8 cellular contexts compared by ENCODE assay signal in genomic region chr19:23415561-23416191, GRCh38. TPM values are rescaled to one million over a fixed set of nuclear protein-coding genes. Genes with fewer than 3 reads are reported as not detected.
A peak's percentile ranks its signal among the peaks of the same experiment; 100 is the strongest.
DNase-seq lines count a peak whose midpoint lies in the region; ATAC-seq and TF ChIP-seq lines count a peak whose summit lies in the region.

No MANE protein-coding gene starts in this region.

- peak; percentile 39 for ATAC-seq in activated CD4-positive, alpha-beta T cell treated with anti-CD3 and anti-CD28 coated beads for 36 hours

- H3K27ac ChIP-seq in RWPE1 (peak overlapping the region; percentile 45), esophagus muscularis mucosa (replicated peaks in 1 of 4) (no peak overlapping the region), neural cell (ENCODE audit: low read length) (peak overlapping the region; percentile 8)

- H3K9me3 ChIP-seq in esophagus muscularis mucosa (no peaks in the 10 kb centered on the region), neural cell (ENCODE audit: low read length) (no peaks in the 10 kb centered on the region)

- CTCF ChIA-PET in activated CD4-positive, alpha-beta T cell treated with anti-CD3 and anti-CD28 coated beads for 36 hours (lab: Charles Lee), result interaction anchor here (0.6 to 1.2 kb wide), 4 partner anchors 20 to 27 kb away, joined by 3 to 4 read pairs (median 4); partner anchors contain the start of gene ZNF91
- CTCF ChIA-PET in RWPE1 (lab: Yijun Ruan, JAX) (interaction anchor here (0.6 kb wide), 1 partner anchor 353 kb away, joined by 3 read pairs; no protein-coding TSS in a partner anchor), GM10248 (lab: Yijun Ruan, JAX) (interaction anchor here (1.2 kb wide), 1 partner anchor 21 kb away, joined by 3 read pairs; the partner anchor contains the start of gene ZNF91)

- H3K4me1 Mint-ChIP-seq in activated CD4-positive, alpha-beta T cell treated with anti-CD3 and anti-CD28 coated beads for 36 hours, result peaks cover 5% of the 10 kb centered on the region

- TF ChIP-seq RAD21 in neural cell (conservative IDR thresholded peaks at IDR 0.05), result no peak

- peak overlapping the region; percentile 80 for H2AFZ ChIP-seq in neural cell (ENCODE audit: low read depth, low read length)

- intact Hi-C loops in activated CD4-positive, alpha-beta T cell treated with anti-CD3 and anti-CD28 coated beads for 36 hours (cut with DNase I, micrococcal nuclease), result no loop called here
- intact Hi-C loops in esophagus muscularis mucosa (cut with DNase I), result no loop called here

- H3F3A ChIP-seq in neural cell (ENCODE audit: insufficient read depth, low read length, poor library complexity, severe bottlenecking), result no peaks in the 10 kb centered on the region

- no peaks in the 10 kb centered on the region for H3K36me3 ChIP-seq in esophagus muscularis mucosa
- no peaks in the 10 kb centered on the region for H3K36me3 ChIP-seq in neural cell (ENCODE audit: insufficient read depth, low read length)

- no peak for TF ChIP-seq POLR2A in esophagus muscularis mucosa (IDR thresholded peaks at IDR 0.05; ENCODE audit: low read depth)

- H3K27me3 ChIP-seq in esophagus muscularis mucosa, result peaks cover 0 to 18% (median 0%) of the 10 kb centered on the region in 4 donors
- no peaks in the 10 kb centered on the region for H3K27me3 ChIP-seq in neural cell (ENCODE audit: insufficient read depth, low read depth, low read length)

- peaks cover 6 to 14% (median 12%) of the 10 kb centered on the region in 4 donors for H3K4me1 ChIP-seq in esophagus muscularis mucosa

- H3K27ac Mint-ChIP-seq in activated CD4-positive, alpha-beta T cell treated with anti-CD3 and anti-CD28 coated beads for 36 hours, result no peak overlapping the region

- TF ChIP-seq EP300 in esophagus muscularis mucosa (IDR thresholded peaks at IDR 0.05), result no peak
- TF ChIP-seq EP300 in neural cell (conservative IDR thresholded peaks at IDR 0.05; ENCODE audit: poor library complexity, severe bottlenecking), result no peak

- peak overlapping the region; percentile 68 for H3K9ac ChIP-seq in neural cell (ENCODE audit: low read length)

- no peaks in the 10 kb centered on the region for H3K9me2 ChIP-seq in neural cell (ENCODE audit: insufficient read depth, low read length)

- H3K36me3 Mint-ChIP-seq in activated CD4-positive, alpha-beta T cell treated with anti-CD3 and anti-CD28 coated beads for 36 hours (ENCODE audit: low read depth), result no peaks in the 10 kb centered on the region

- TF ChIP-seq CTCF in RWPE1 (conservative IDR thresholded peaks at IDR 0.05; ENCODE audit: low read depth) (no peak), esophagus muscularis mucosa (IDR thresholded peaks at IDR 0.05) (no peak), neural cell (IDR thresholded peaks at IDR 0.05; ENCODE audit: poor library complexity, severe bottlenecking) (no peak), GM10248 (IDR thresholded peaks at IDR 0.05; ENCODE audit: control extremely low read depth, extremely low read depth, low read depth, missing control alignments) (no peak)

- peak overlapping the region; percentile 84 for H3K4me2 ChIP-seq in neural cell (ENCODE audit: low read length)

- H3K4me3 ChIP-seq in esophagus muscularis mucosa, result peak overlapping the region; percentile 46 to 54 (median 48)
- peak overlapping the region; percentile 89 for H3K4me3 ChIP-seq in neural cell (ENCODE audit: low read length)

- peaks cover 2% of the 10 kb centered on the region for H3K79me2 ChIP-seq in neural cell (replicated peaks; ENCODE audit: insufficient read depth, low read length)

- peak; percentile 38 for DNase-seq in activated CD4-positive, alpha-beta T cell treated with anti-CD3 and anti-CD28 coated beads for 36 hours
- DNase-seq in activated CD4-positive, alpha-beta T cell treated with anti-CD3 and anti-CD28 coated beads, Interleukin-2, amount 50 U/mL, for 4 hours, result no peak
- peak; percentile 30 for DNase-seq in RWPE1 (ENCODE audit: low spot score)
- no peak for DNase-seq in esophagus muscularis mucosa (ENCODE audit: extremely low spot score)
- no peak for DNase-seq in NCI-H1105 treated with DMSO at 0.1 percent for 48 hours (lab: John Stamatoyannopoulos, UW)
- no peak for DNase-seq in GM10248 (ENCODE audit: extremely low spot score)
- DNase-seq in activated CD4-positive, CD25-positive, alpha-beta regulatory T cell treated with anti-CD3 and anti-CD28 coated beads, Interleukin-2, amount 50 U/mL, for 72 hours, result no peak

- H3K4me3 Mint-ChIP-seq in activated CD4-positive, alpha-beta T cell treated with anti-CD3 and anti-CD28 coated beads for 36 hours, result peak overlapping the region; percentile 62

- 3% methylated on average over 24 of the region's 33 CpGs for WGBS in esophagus muscularis mucosa

- peaks cover 19% of the 10 kb centered on the region for H3K27me3 Mint-ChIP-seq in activated CD4-positive, alpha-beta T cell treated with anti-CD3 and anti-CD28 coated beads for 36 hours

- POLR2A ChIA-PET in activated CD4-positive, alpha-beta T cell treated with anti-CD3 and anti-CD28 coated beads for 36 hours (lab: Charles Lee), result no interaction called here
- POLR2A ChIA-PET in RWPE1 (lab: Yijun Ruan, JAX; ENCODE audit: low non-redundant PET), result no interaction called here
- POLR2A ChIA-PET in GM10248 (lab: Yijun Ruan, JAX), result interaction anchor here (0.6 kb wide), 1 partner anchor 217 kb away, joined by 3 read pairs; no protein-coding TSS in a partner anchor

- H3K9me3 Mint-ChIP-seq in activated CD4-positive, alpha-beta T cell treated with anti-CD3 and anti-CD28 coated beads for 36 hours (ENCODE audit: low read depth), result no peaks in the 10 kb centered on the region

- H4K20me1 ChIP-seq in neural cell (ENCODE audit: insufficient read depth), result no peaks in the 10 kb centered on the region

TF ChIP-seq in neural cell, 6 proteins besides CTCF, POLR2A, EP300 and RAD21:
- TF ChIP-seq SMC3 (conservative IDR thresholded peaks at IDR 0.05; ENCODE audit: poor library complexity) (no peak), POLR2AphosphoS5 (IDR thresholded peaks at IDR 0.05) (no peak), MXI1 (conservative IDR thresholded peaks at IDR 0.05; ENCODE audit: poor library complexity, severe bottlenecking) (peak; percentile 82), TAF1 (IDR thresholded peaks at IDR 0.05; ENCODE audit: low read depth) (no peak), EZH2 (IDR thresholded peaks at IDR 0.05; ENCODE audit: borderline replicate concordance, insufficient read depth, low read length, poor library complexity, severe bottlenecking) (no peak)
- TF ChIP-seq, protein P1, sequence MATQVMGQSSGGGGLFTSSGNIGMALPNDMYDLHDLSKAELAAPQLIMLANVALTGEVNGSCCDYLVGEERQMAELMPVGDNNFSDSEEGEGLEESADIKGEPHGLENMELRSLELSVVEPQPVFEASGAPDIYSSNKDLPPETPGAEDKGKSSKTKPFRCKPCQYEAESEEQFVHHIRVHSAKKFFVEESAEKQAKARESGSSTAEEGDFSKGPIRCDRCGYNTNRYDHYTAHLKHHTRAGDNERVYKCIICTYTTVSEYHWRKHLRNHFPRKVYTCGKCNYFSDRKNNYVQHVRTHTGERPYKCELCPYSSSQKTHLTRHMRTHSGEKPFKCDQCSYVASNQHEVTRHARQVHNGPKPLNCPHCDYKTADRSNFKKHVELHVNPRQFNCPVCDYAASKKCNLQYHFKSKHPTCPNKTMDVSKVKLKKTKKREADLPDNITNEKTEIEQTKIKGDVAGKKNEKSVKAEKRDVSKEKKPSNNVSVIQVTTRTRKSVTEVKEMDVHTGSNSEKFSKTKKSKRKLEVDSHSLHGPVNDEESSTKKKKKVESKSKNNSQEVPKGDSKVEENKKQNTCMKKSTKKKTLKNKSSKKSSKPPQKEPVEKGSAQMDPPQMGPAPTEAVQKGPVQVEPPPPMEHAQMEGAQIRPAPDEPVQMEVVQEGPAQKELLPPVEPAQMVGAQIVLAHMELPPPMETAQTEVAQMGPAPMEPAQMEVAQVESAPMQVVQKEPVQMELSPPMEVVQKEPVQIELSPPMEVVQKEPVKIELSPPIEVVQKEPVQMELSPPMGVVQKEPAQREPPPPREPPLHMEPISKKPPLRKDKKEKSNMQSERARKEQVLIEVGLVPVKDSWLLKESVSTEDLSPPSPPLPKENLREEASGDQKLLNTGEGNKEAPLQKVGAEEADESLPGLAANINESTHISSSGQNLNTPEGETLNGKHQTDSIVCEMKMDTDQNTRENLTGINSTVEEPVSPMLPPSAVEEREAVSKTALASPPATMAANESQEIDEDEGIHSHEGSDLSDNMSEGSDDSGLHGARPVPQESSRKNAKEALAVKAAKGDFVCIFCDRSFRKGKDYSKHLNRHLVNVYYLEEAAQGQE (IDR thresholded peaks at IDR 0.05; ENCODE audit: borderline replicate concordance), result peak; percentile 33

RNA-seq across cellular contexts. Expression of gene ZNF91, which starts 20.4 kb away (rescaled TPM):
- total RNA-seq in activated CD4-positive, alpha-beta T cell treated with anti-CD3 and anti-CD28 coated beads for 36 hours, result 10 to 100 TPM; 35.7 to 45.5 TPM
- total RNA-seq in esophagus muscularis mucosa, result 10 to 100 TPM; 25.5 to 34.1 (median 30.4) TPM
- 76.2 and 77.8 TPM in 2 replicates for polyA plus RNA-seq in neural cell
- 549 and 614 TPM in 2 replicates for polyA minus RNA-seq in neural cell

Comparison
In these comparisons a context has a peak if more than half of its experiments do, and no peak if none do; other contexts are left out.
1. DNase-seq: peak in activated CD4-positive, alpha-beta T cell treated with anti-CD3 and anti-CD28 coated beads for 36 hours (single experiment) and RWPE1 (single experiment); none in activated CD4-positive, alpha-beta T cell treated with anti-CD3 and anti-CD28 coated beads, Interleukin-2, amount 50 U/mL, for 4 hours (0 of 2), esophagus muscularis mucosa (single experiment), NCI-H1105 treated with DMSO at 0.1 percent for 48 hours (single experiment), GM10248 (single experiment) and activated CD4-positive, CD25-positive, alpha-beta regulatory T cell treated with anti-CD3 and anti-CD28 coated beads, Interleukin-2, amount 50 U/mL, for 72 hours (single experiment).
2. H3K27ac ChIP-seq: peak in RWPE1 (single experiment) and neural cell (single experiment); none in esophagus muscularis mucosa (0 of 4).